Comparison of ENCODE assay signal across 26 cellular contexts in the genomic region with DNA sequence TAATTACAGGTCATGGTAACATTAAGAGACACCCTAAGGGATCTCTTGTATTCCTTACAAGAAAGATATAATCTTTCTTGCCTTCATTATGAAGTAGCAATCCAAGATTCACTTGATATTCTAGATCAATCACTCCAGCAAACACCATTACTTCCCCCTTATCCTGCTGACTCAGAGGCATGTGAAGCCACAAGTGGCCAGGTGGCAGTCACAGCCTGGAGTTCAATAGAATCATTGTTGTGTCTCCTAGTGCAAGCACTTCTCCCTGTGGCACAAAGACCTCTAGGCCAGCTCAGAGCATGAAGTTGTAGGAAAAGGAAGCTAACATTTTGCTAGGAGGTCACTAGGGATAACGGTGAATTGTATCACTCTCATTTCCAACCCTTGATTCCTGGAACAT.
DNase-seq lines count a peak whose midpoint lies in the region; ATAC-seq and TF ChIP-seq lines count a peak whose summit lies in the region.
"Had no signal": no experiment of that assay in that cellular context is flagged by ENCODE, and none has a peak within 500 bp of the region (broad histone marks: within the 10 kb centered on the region; RNA-seq: fewer than 3 reads in every experiment).

No MANE protein-coding gene starts in this region.

- no peaks in the 10 kb centered on the region for H3K9me3 ChIP-seq in PC-3 (ENCODE audit: low read length)
- peaks cover 0 to 7% of the 10 kb centered on the region in 2 donors for H3K9me3 ChIP-seq in left lung
- no peaks in the 10 kb centered on the region for H3K9me3 ChIP-seq in MM.1S (replicated peaks; ENCODE audit: insufficient read depth, low read length)
- H3K9me3 ChIP-seq: Caco-2, Peyer's patch, upper lobe of right lung had no signal

- H3K36me3 Mint-ChIP-seq in Calu3 (ENCODE audit: insufficient read depth, unreplicated experiment), result no peaks in the 10 kb centered on the region
- H3K36me3 Mint-ChIP-seq: activated naive CD4-positive, alpha-beta T cell treated with anti-CD3 and anti-CD28 coated beads, Interleukin-2, amount 50 U/mL, for 72 hours; immature natural killer cell had no signal

- no peaks in the 10 kb centered on the region for H3K79me2 ChIP-seq in PC-3 (ENCODE audit: low read length)
- no peaks in the 10 kb centered on the region for H3K79me2 ChIP-seq in MM.1S (ENCODE audit: low read length)

- H3K36me3 ChIP-seq in PC-3 (ENCODE audit: low read depth, low read length) (no peaks in the 10 kb centered on the region), left lung (no peaks in the 10 kb centered on the region), MM.1S (replicated peaks; ENCODE audit: insufficient read depth, low read length) (no peaks in the 10 kb centered on the region)
- H3K36me3 ChIP-seq: heart right ventricle, Peyer's patch, upper lobe of right lung had no signal

- peak; percentile 61 for ATAC-seq in PC-3
- ATAC-seq in left lung, result peak; percentile 40
- ATAC-seq: activated naive CD4-positive, alpha-beta T cell treated with anti-CD3 and anti-CD28 coated beads, Interleukin-2, amount 50 U/mL, for 72 hours; heart right ventricle; HepG2; right cardiac atrium; SK-N-SH treated with all-trans-retinoic acid at 6 μM for 48 hours; upper lobe of right lung had no signal

- no peak overlapping the region for H2AFZ ChIP-seq in PC-3 (ENCODE audit: low read length)
- no peak overlapping the region for H2AFZ ChIP-seq in MM.1S (ENCODE audit: low read length)

- H3K27ac ChIP-seq in PC-3 (ENCODE audit: low read length) (no peak overlapping the region), left lung (no peak overlapping the region), MM.1S (ENCODE audit: low read length) (no peak overlapping the region)
- H3K27ac ChIP-seq: dorsolateral prefrontal cortex, heart right ventricle, Peyer's patch, upper lobe of right lung had no signal

- H3K27me3 ChIP-seq in PC-3 (ENCODE audit: low read length) (no peaks in the 10 kb centered on the region), left lung (no peaks in the 10 kb centered on the region), MM.1S (replicated peaks; ENCODE audit: insufficient read depth, low read length) (no peaks in the 10 kb centered on the region)
- H3K27me3 ChIP-seq: dorsolateral prefrontal cortex, heart right ventricle, Peyer's patch, upper lobe of right lung had no signal

- H3K9me2 ChIP-seq in PC-3 (replicated peaks; ENCODE audit: low read length) (no peaks in the 10 kb centered on the region), MM.1S (replicated peaks; ENCODE audit: insufficient read depth, low read length) (no peaks in the 10 kb centered on the region)

- no peak overlapping the region for H3K4me2 ChIP-seq in PC-3 (ENCODE audit: low read length)
- H3K4me2 ChIP-seq in MM.1S (ENCODE audit: low read depth, low read length), result no peak overlapping the region

- POLR2A ChIA-PET in PC-3 (lab: Charles Lee; ENCODE audit: unreplicated experiment), result no interaction called here

- H3K4me1 ChIP-seq in PC-3 (ENCODE audit: insufficient read depth, low read length) (no peaks in the 10 kb centered on the region), left lung (no peaks in the 10 kb centered on the region), MM.1S (ENCODE audit: low read length) (no peaks in the 10 kb centered on the region)
- H3K4me1 ChIP-seq: Caco-2, heart right ventricle, Peyer's patch, upper lobe of right lung had no signal

- H3K4me3 ChIP-seq in PC-3 (ENCODE audit: low read length) (no peak overlapping the region), left lung (no peak overlapping the region), MM.1S (ENCODE audit: low read length) (no peak overlapping the region)
- H3K4me3 ChIP-seq: dorsolateral prefrontal cortex, heart right ventricle, lung, Peyer's patch, upper lobe of right lung had no signal

- H3K9ac ChIP-seq in PC-3 (ENCODE audit: low read length) (no peak overlapping the region), MM.1S (ENCODE audit: low read length) (no peak overlapping the region)

- TF ChIP-seq CTCF in Calu3 (IDR thresholded peaks at IDR 0.05; ENCODE audit: unreplicated experiment), result no peak
- TF ChIP-seq CTCF in PC-3 (conservative IDR thresholded peaks at IDR 0.05; ENCODE audit: low read depth, low read length), result no peak
- TF ChIP-seq CTCF in left lung (IDR thresholded peaks at IDR 0.05), result no peak
- no peak for TF ChIP-seq CTCF in MM.1S (IDR thresholded peaks at IDR 0.05; ENCODE audit: low read length)

- no peaks in the 10 kb centered on the region for H4K20me1 ChIP-seq in PC-3 (ENCODE audit: low read length)
- H4K20me1 ChIP-seq in MM.1S (ENCODE audit: insufficient read depth, low read length), result no peaks in the 10 kb centered on the region

- H3K27me3 Mint-ChIP-seq in Calu3 (ENCODE audit: unreplicated experiment), result no peaks in the 10 kb centered on the region
- H3K27me3 Mint-ChIP-seq: B cell; central memory CD8-positive, alpha-beta T cell had no signal

- H3F3A ChIP-seq in PC-3 (ENCODE audit: low read length, unreplicated experiment) (no peaks in the 10 kb centered on the region), MM.1S (ENCODE audit: insufficient read depth, low read length) (no peaks in the 10 kb centered on the region)

- CTCF ChIA-PET in Calu3 (lab: Charles Lee) (no interaction called here), PC-3 (lab: Charles Lee) (no interaction called here)

- H3K9me3 Mint-ChIP-seq in Calu3 (ENCODE audit: low read depth, unreplicated experiment), result no peaks in the 10 kb centered on the region

- peak overlapping the region; percentile 42 for H3K27ac Mint-ChIP-seq in Calu3 (ENCODE audit: unreplicated experiment)
- H3K27ac Mint-ChIP-seq: activated naive CD4-positive, alpha-beta T cell treated with anti-CD3 and anti-CD28 coated beads, Interleukin-2, amount 50 U/mL, for 72 hours; B cell; immature natural killer cell had no signal

- DNase-seq in Calu3 (peak; percentile 9), HT1080 (ENCODE audit: low read depth) (peak; percentile 81), PC-3 (peak; percentile 5), left lung (no peak), AG08395 (ENCODE audit: low spot score) (no peak), MM.1S (no peak), LoVo (ENCODE audit: low spot score) (no peak)
- DNase-seq: Caco-2; dorsolateral prefrontal cortex; HCEC 1CT; heart right ventricle; immature natural killer cell; NCI-H1694 treated with DMSO at 0.1 percent for 48 hours; NCI-H82; nucleus accumbens; Peyer's patch; right cardiac atrium; stimulated activated CD4-positive, alpha-beta T cell treated with anti-CD3 and anti-CD28 coated beads, Interleukin-12 subunit alpha, Interleukin-12 subunit beta, amount 100 ng/mL, for 4 hours; T-helper 9 cell; upper lobe of right lung had no signal

- no peak overlapping the region for H3K4me3 Mint-ChIP-seq in Calu3 (ENCODE audit: low read depth, unreplicated experiment)
- H3K4me3 Mint-ChIP-seq: B cell; central memory CD8-positive, alpha-beta T cell; immature natural killer cell had no signal

- BruUV-seq in Calu3 (replicated peaks; lab: Mats Ljungman, UMichigan), result no TSS peak
- BruUV-seq in PC-3 (replicated peaks; lab: Mats Ljungman, UMichigan), result no TSS peak

- H3K4me1 Mint-ChIP-seq in Calu3 (ENCODE audit: low read depth, unreplicated experiment), result no peaks in the 10 kb centered on the region
- H3K4me1 Mint-ChIP-seq: B cell; central memory CD8-positive, alpha-beta T cell; immature natural killer cell had no signal

- intact Hi-C loops in Calu3 (cut with micrococcal nuclease; ENCODE audit: unreplicated experiment) (no loop called here), PC-3 (cut with micrococcal nuclease) (no loop called here), left lung (cut with DNase I) (no loop called here)

Comparison
In these comparisons a context has a peak if more than half of its experiments do, and no peak if none do; other contexts are left out.
1. DNase-seq: peak in Calu3 (single experiment), HT1080 (single experiment) and PC-3 (single experiment); none in left lung (0 of 2), AG08395 (single experiment), MM.1S (single experiment) and LoVo (single experiment).